Comparison of ENCODE assay signal across 8 cellular contexts in the genomic region with DNA sequence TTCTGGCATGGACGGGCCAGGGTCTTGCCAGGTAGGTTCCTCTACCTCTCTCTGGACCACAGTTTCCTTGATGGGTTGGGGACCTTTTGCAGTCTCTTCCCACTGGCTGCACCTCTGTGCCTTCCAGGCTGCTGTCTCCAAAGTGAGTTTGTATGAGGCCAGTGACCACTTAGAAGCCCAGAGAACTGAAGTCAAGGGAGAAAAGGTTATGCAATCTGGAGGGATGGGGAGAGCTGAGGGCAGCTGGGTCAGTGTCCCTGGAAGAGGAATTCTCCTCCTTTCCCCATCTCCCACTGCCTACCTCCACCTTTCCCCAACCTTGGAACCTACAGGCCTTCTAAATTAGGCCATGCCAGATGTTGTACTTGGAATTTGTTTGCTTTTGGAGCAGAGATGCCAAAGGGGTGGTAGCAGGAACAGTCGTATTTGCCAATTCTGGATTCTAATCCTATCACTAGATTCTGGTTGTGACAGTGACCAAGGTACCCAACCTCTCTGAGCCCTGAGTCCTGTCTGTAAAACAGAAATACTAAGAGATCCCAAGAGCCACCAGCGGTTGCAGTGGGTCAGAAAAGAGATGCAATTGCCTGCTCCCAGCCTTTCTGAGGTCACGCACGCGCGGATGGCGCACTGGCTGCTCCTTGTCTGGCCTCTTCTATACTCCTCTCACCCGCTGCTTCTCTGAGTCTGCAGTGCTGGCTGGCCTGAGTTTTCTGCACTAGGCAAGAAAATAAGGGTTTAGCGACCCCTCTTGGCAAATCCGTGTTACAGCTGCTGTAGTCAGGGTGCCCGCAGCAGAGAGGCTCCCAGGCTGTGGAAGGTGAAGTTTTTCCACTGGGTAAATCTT. TPM values are rescaled to one million over a fixed set of nuclear protein-coding genes. Genes with fewer than 3 reads are reported as not detected.
DNase-seq lines count a peak whose midpoint lies in the region; ATAC-seq and TF ChIP-seq lines count a peak whose summit lies in the region.

No MANE protein-coding gene starts in this region.

- H3K36me3 Mint-ChIP-seq in activated T-cell treated with anti-CD3 and anti-CD28 coated beads, Interleukin-2, amount 50 U/mL, for 72 hours (ENCODE audit: insufficient read depth in 2 of 2), result no peaks in the 10 kb centered on the region

- H3K4ac ChIP-seq in neuronal stem cell (ENCODE audit: low read length), result no peak overlapping the region

- H3K4me2 ChIP-seq in neuronal stem cell (ENCODE audit: insufficient read depth, low read length, poor library complexity, severe bottlenecking), result no peak overlapping the region

- H3K9ac ChIP-seq in neuronal stem cell (ENCODE audit: low read depth, low read length, poor library complexity), result no peak overlapping the region

- no peak overlapping the region for H3K14ac ChIP-seq in neuronal stem cell (ENCODE audit: low read length)

- peaks cover 9 to 10% of the 10 kb centered on the region in 2 donors for H3K4me1 ChIP-seq in neuronal stem cell (ENCODE audit: control insufficient read depth in 2 of 2, insufficient read depth in 1 of 2, low read depth in 1 of 2, low read length in 2 of 2)

- no peak overlapping the region for H3K4me3 Mint-ChIP-seq in activated T-cell treated with anti-CD3 and anti-CD28 coated beads, Interleukin-2, amount 50 U/mL, for 72 hours

- H3K23ac ChIP-seq in neuronal stem cell (ENCODE audit: low read depth, low read length, poor library complexity), result no peak overlapping the region

- no peak overlapping the region for H3K27ac Mint-ChIP-seq in activated T-cell treated with anti-CD3 and anti-CD28 coated beads, Interleukin-2, amount 50 U/mL, for 72 hours

- no peak overlapping the region for H2BK12ac ChIP-seq in neuronal stem cell (ENCODE audit: low read length)

- no peak overlapping the region for H4K91ac ChIP-seq in neuronal stem cell (ENCODE audit: low read depth, low read length, poor library complexity)

- peaks cover 0 to 4% of the 10 kb centered on the region in 2 donors for H3K9me3 ChIP-seq in neuronal stem cell (replicated peaks in 1 of 2; ENCODE audit: control insufficient read depth in 2 of 2, insufficient read depth in 1 of 2, low read depth in 1 of 2, low read length in 2 of 2)

- no peaks in the 10 kb centered on the region for H3K36me3 ChIP-seq in neuronal stem cell (replicated peaks in 1 of 2; ENCODE audit: control insufficient read depth in 2 of 2, insufficient read depth in 2 of 2, low read length in 2 of 2)

- no peak overlapping the region for H3K18ac ChIP-seq in neuronal stem cell (ENCODE audit: low read length)

- peak; percentile 91 for TF ChIP-seq CTCF in AG09309 (IDR thresholded peaks at IDR 0.05; ENCODE audit: control insufficient read depth, insufficient read depth, low read depth, low read length, missing control alignments)

- no peak overlapping the region for H2BK5ac ChIP-seq in neuronal stem cell (ENCODE audit: low read length)

- no CpG with 5 or more reads among the region's 12 CpGs for WGBS in neuronal stem cell (ENCODE audit: extremely low coverage in 2 of 2, insufficient read length in 2 of 2, insufficient replicate concordance in 1 of 2), 2 donors

- H2BK15ac ChIP-seq in neuronal stem cell (ENCODE audit: low read length), result no peak overlapping the region

- no peaks in the 10 kb centered on the region for H3K27me3 ChIP-seq in neuronal stem cell (ENCODE audit: control insufficient read depth in 3 of 3, insufficient read depth in 3 of 3, low read depth in 1 of 3, low read length in 3 of 3)

- H2AK5ac ChIP-seq in neuronal stem cell (ENCODE audit: low read depth, low read length), result no peak overlapping the region

- peaks cover 1 to 3% of the 10 kb centered on the region in 2 donors for H3K9me3 Mint-ChIP-seq in activated T-cell treated with anti-CD3 and anti-CD28 coated beads, Interleukin-2, amount 50 U/mL, for 72 hours

- H3K27me3 Mint-ChIP-seq in activated T-cell treated with anti-CD3 and anti-CD28 coated beads, Interleukin-2, amount 50 U/mL, for 72 hours (ENCODE audit: low read depth), result peaks cover 22% of the 10 kb centered on the region

- H3K4me1 Mint-ChIP-seq in activated T-cell treated with anti-CD3 and anti-CD28 coated beads, Interleukin-2, amount 50 U/mL, for 72 hours (ENCODE audit: low read depth), result no peaks in the 10 kb centered on the region

- H3K4me3 ChIP-seq in AG09309 (ENCODE audit: control insufficient read depth, low read depth, low read length) (no peak overlapping the region), neuronal stem cell (ENCODE audit: low read length in 2 of 2) (no peak overlapping the region)

- no peak overlapping the region for H2BK120ac ChIP-seq in neuronal stem cell (ENCODE audit: low read depth, low read length)

- peak; percentile 80 for ATAC-seq in GM18511 (IDR thresholded peaks at IDR 0.05; ENCODE audit: unreplicated experiment)
- peak; percentile 84 for ATAC-seq in HG03460 (IDR thresholded peaks at IDR 0.05; ENCODE audit: unreplicated experiment)
- peak; percentile 79 to 90 for ATAC-seq in activated T-cell treated with anti-CD3 and anti-CD28 coated beads, Interleukin-2, amount 50 U/mL, for 72 hours (replicated peaks in 1 of 2)
- no peak for ATAC-seq in HG03025 (IDR thresholded peaks at IDR 0.05; ENCODE audit: low FRiP score, unreplicated experiment)

- DNase-seq in AG09309 (ENCODE audit: low read depth) (peak; percentile 66), NCI-H524 treated with DMSO at 0.1 percent for 48 hours (lab: John Stamatoyannopoulos, UW) (peak; percentile 9), foreskin melanocyte (peak; percentile 71), neuronal stem cell (ENCODE audit: low spot score) (peak; percentile 76)
- DNase-seq in activated T-cell treated with anti-CD3 and anti-CD28 coated beads, Interleukin-2, amount 50 U/mL, for 72 hours, result peak; percentile 47 to 56

- H4K8ac ChIP-seq in neuronal stem cell (ENCODE audit: low read depth, low read length), result no peak overlapping the region

- peak overlapping the region; percentile 77 for H2AFZ ChIP-seq in neuronal stem cell (ENCODE audit: low read length)

- H3K27ac ChIP-seq in neuronal stem cell (replicated peaks; ENCODE audit: low read length), result no peak overlapping the region

- H3K79me1 ChIP-seq in neuronal stem cell (ENCODE audit: low read depth, low read length), result no peaks in the 10 kb centered on the region

RNA-seq across cellular contexts. Expression of gene ACCSL, which starts 10.7 kb away (rescaled TPM):
- under 1 TPM in 1 of 2 donors, not detected in 1; 0.17 TPM for total RNA-seq in activated T-cell treated with anti-CD3 and anti-CD28 coated beads, Interleukin-2, amount 50 U/mL, for 72 hours
- polyA plus RNA-seq in neuronal stem cell (2013, experiment 1 of 2), result not detected
- not detected for polyA plus RNA-seq in neuronal stem cell (2013, experiment 2 of 2)

RNA-seq across cellular contexts. Expression of gene ACCS, which starts 29.0 kb away (rescaled TPM):
- 10 to 100 TPM; 14.8 to 34.6 TPM for total RNA-seq in activated T-cell treated with anti-CD3 and anti-CD28 coated beads, Interleukin-2, amount 50 U/mL, for 72 hours
- polyA plus RNA-seq in neuronal stem cell (2013, experiment 1 of 2), result 3.2 TPM
- 3.4 TPM for polyA plus RNA-seq in neuronal stem cell (2013, experiment 2 of 2)

RNA-seq across cellular contexts. Expression of gene EXT2, which starts 58.4 kb away (rescaled TPM):
- total RNA-seq in activated T-cell treated with anti-CD3 and anti-CD28 coated beads, Interleukin-2, amount 50 U/mL, for 72 hours, result 10 to 100 TPM; 26.6 to 28.8 TPM
- 36.4 TPM for polyA plus RNA-seq in neuronal stem cell (2013, experiment 1 of 2)
- 35.5 TPM for polyA plus RNA-seq in neuronal stem cell (2013, experiment 2 of 2)

Comparison
In these comparisons a context has a peak if more than half of its experiments do, and no peak if none do; other contexts are left out.
1. DNase-seq: peak in every context shown above with its lines; median percentile 76 in neuronal stem cell; 71 in foreskin melanocyte; 66 in AG09309; 52 in activated T-cell treated with anti-CD3 and anti-CD28 coated beads, Interleukin-2, amount 50 U/mL, for 72 hours; 9 in NCI-H524 treated with DMSO at 0.1 percent for 48 hours.